Comparison of ENCODE assay signal across 1 cellular context in the genomic region with DNA sequence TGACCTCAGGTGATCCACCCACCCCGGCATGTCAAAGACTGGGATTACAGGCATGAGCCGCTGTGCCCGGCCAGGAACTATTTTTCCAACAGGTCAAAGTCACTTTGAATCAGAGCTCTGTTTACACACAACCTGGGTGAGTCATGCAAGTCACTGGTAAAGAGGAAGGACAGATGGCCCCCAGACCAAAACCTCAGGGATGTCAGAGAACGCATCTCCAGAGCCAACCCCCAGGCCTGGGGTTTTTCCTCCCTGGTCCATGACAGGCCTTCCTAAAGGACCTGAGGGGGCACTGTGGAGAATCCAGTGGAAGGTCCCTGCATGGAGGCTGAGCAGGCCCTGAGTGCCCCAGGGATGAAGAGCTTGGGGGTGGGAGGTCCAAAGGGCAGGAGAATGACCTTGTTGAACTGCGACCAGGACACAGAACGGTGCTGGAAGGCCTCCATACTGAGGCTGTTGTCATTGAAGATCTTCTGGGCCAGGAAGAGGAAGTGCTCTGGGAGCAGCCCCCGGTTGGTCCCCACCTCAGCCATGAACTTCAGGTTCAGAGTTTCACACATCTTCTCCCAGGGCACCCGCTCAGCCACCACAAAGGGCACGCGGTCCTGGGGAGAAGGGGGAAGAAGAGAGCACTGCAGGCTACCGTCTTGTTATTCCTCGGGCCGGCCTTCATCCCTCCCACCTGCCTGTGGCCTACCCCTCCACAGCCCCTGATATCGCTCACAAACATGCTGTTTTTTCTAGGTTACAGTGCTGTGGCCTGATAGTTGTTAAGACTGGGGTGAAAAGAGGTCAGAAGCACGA.
TF ChIP-seq lines count a peak whose summit lies in the region.

No MANE protein-coding gene starts in this region.

TF ChIP-seq in HepG2, 621 proteins besides CTCF, POLR2A, EP300 and RAD21 (continued from another document and continues in another):
- TF ChIP-seq, protein P1, sequence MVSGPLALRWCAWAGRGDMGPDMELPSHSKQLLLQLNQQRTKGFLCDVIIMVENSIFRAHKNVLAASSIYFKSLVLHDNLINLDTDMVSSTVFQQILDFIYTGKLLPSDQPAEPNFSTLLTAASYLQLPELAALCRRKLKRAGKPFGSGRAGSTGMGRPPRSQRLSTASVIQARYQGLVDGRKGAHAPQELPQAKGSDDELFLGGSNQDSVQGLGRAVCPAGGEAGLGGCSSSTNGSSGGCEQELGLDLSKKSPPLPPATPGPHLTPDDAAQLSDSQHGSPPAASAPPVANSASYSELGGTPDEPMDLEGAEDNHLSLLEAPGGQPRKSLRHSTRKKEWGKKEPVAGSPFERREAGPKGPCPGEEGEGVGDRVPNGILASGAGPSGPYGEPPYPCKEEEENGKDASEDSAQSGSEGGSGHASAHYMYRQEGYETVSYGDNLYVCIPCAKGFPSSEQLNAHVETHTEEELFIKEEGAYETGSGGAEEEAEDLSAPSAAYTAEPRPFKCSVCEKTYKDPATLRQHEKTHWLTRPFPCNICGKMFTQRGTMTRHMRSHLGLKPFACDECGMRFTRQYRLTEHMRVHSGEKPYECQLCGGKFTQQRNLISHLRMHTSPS (CRISPR knock-in tag; IDR thresholded peaks at IDR 0.05; ENCODE audit: low read depth): no peak
- TF ChIP-seq PHF21A (CRISPR knock-in tag; IDR thresholded peaks at IDR 0.05): peak; percentile 100
- TF ChIP-seq ZNF547 (CRISPR knock-in tag; IDR thresholded peaks at IDR 0.05): peak; percentile 72; the same call in 1 of the 2 replicates
- TF ChIP-seq GABPB1 (CRISPR knock-in tag; IDR thresholded peaks at IDR 0.05): peak; percentile 79
- TF ChIP-seq ZFX (CRISPR knock-in tag; IDR thresholded peaks at IDR 0.05; ENCODE audit: low read depth): peak; percentile 92
- no peak for TF ChIP-seq AKAP8 (CRISPR knock-in tag; IDR thresholded peaks at IDR 0.05)
- TF ChIP-seq U2AF1 (optimal IDR thresholded peaks at IDR 0.05; ENCODE audit: low read depth, low read length): peak; percentile 40
- TF ChIP-seq IKZF4 (CRISPR knock-in tag; IDR thresholded peaks at IDR 0.05; ENCODE audit: borderline replicate concordance, low read depth, not compliant biosample characterization): no peak
- TF ChIP-seq, protein P2, sequence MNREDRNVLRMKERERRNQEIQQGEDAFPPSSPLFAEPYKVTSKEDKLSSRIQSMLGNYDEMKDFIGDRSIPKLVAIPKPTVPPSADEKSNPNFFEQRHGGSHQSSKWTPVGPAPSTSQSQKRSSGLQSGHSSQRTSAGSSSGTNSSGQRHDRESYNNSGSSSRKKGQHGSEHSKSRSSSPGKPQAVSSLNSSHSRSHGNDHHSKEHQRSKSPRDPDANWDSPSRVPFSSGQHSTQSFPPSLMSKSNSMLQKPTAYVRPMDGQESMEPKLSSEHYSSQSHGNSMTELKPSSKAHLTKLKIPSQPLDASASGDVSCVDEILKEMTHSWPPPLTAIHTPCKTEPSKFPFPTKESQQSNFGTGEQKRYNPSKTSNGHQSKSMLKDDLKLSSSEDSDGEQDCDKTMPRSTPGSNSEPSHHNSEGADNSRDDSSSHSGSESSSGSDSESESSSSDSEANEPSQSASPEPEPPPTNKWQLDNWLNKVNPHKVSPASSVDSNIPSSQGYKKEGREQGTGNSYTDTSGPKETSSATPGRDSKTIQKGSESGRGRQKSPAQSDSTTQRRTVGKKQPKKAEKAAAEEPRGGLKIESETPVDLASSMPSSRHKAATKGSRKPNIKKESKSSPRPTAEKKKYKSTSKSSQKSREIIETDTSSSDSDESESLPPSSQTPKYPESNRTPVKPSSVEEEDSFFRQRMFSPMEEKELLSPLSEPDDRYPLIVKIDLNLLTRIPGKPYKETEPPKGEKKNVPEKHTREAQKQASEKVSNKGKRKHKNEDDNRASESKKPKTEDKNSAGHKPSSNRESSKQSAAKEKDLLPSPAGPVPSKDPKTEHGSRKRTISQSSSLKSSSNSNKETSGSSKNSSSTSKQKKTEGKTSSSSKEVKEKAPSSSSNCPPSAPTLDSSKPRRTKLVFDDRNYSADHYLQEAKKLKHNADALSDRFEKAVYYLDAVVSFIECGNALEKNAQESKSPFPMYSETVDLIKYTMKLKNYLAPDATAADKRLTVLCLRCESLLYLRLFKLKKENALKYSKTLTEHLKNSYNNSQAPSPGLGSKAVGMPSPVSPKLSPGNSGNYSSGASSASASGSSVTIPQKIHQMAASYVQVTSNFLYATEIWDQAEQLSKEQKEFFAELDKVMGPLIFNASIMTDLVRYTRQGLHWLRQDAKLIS (CRISPR knock-in tag; IDR thresholded peaks at IDR 0.05): peak; percentile 57; the same call in 1 of the 2 replicates
- TF ChIP-seq, protein P3, sequence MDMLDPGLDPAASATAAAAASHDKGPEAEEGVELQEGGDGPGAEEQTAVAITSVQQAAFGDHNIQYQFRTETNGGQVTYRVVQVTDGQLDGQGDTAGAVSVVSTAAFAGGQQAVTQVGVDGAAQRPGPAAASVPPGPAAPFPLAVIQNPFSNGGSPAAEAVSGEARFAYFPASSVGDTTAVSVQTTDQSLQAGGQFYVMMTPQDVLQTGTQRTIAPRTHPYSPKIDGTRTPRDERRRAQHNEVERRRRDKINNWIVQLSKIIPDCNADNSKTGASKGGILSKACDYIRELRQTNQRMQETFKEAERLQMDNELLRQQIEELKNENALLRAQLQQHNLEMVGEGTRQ (IDR thresholded peaks at IDR 0.05; ENCODE audit: low read depth, low read length): no peak
- TF ChIP-seq, protein P3 (CRISPR knock-in tag; IDR thresholded peaks at IDR 0.05; ENCODE audit: borderline replicate concordance): peak; percentile 50; the same call in 1 of the 2 replicates
- peak; percentile 61 for TF ChIP-seq NKX3-1 (CRISPR knock-in tag; IDR thresholded peaks at IDR 0.05)
- TF ChIP-seq ZNF124 (CRISPR knock-in tag; IDR thresholded peaks at IDR 0.05): no peak
- TF ChIP-seq FOXO1 (CRISPR knock-in tag; IDR thresholded peaks at IDR 0.05): peak; percentile 33; the same call in 1 of the 2 replicates
- peak; percentile 24; the same call in 1 of the 2 replicates for TF ChIP-seq ZNF543 (CRISPR knock-in tag; IDR thresholded peaks at IDR 0.05)
- TF ChIP-seq, protein P4, sequence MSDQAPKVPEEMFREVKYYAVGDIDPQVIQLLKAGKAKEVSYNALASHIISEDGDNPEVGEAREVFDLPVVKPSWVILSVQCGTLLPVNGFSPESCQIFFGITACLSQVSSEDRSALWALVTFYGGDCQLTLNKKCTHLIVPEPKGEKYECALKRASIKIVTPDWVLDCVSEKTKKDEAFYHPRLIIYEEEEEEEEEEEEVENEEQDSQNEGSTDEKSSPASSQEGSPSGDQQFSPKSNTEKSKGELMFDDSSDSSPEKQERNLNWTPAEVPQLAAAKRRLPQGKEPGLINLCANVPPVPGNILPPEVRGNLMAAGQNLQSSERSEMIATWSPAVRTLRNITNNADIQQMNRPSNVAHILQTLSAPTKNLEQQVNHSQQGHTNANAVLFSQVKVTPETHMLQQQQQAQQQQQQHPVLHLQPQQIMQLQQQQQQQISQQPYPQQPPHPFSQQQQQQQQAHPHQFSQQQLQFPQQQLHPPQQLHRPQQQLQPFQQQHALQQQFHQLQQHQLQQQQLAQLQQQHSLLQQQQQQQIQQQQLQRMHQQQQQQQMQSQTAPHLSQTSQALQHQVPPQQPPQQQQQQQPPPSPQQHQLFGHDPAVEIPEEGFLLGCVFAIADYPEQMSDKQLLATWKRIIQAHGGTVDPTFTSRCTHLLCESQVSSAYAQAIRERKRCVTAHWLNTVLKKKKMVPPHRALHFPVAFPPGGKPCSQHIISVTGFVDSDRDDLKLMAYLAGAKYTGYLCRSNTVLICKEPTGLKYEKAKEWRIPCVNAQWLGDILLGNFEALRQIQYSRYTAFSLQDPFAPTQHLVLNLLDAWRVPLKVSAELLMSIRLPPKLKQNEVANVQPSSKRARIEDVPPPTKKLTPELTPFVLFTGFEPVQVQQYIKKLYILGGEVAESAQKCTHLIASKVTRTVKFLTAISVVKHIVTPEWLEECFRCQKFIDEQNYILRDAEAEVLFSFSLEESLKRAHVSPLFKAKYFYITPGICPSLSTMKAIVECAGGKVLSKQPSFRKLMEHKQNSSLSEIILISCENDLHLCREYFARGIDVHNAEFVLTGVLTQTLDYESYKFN (CRISPR knock-in tag; conservative IDR thresholded peaks at IDR 0.05): peak; percentile 97
- TF ChIP-seq ZNF441 (CRISPR knock-in tag; IDR thresholded peaks at IDR 0.05; ENCODE audit: borderline replicate concordance): peak; percentile 14; the same call in 1 of the 2 replicates
- TF ChIP-seq PITX1 (CRISPR knock-in tag; IDR thresholded peaks at IDR 0.05): peak; percentile 90
- TF ChIP-seq SMARCC2 (IDR thresholded peaks at IDR 0.05): peak; percentile 33; the same call in 1 of the 2 replicates
- peak; percentile 48 for TF ChIP-seq ZNF431 (CRISPR knock-in tag; IDR thresholded peaks at IDR 0.05; ENCODE audit: borderline replicate concordance, low read depth)
- peak; percentile 100 for TF ChIP-seq GFI1 (CRISPR knock-in tag; IDR thresholded peaks at IDR 0.05; ENCODE audit: borderline replicate concordance)
- TF ChIP-seq FOXA3 (CRISPR knock-in tag; IDR thresholded peaks at IDR 0.05): peak; percentile 92
- TF ChIP-seq RARA (CRISPR knock-in tag; IDR thresholded peaks at IDR 0.05): peak; percentile 78
- TF ChIP-seq FOXP1 (IDR thresholded peaks at IDR 0.05): peak; percentile 38
- peak; percentile 78 for TF ChIP-seq FOXP1 (CRISPR knock-in tag; IDR thresholded peaks at IDR 0.05)
- TF ChIP-seq YEATS4 (CRISPR knock-in tag; IDR thresholded peaks at IDR 0.05; ENCODE audit: borderline replicate concordance): 0 out of 2 replicates have a peak, but pooled peaks have one; percentile 34
- peak; percentile 39 for TF ChIP-seq CBX1 (IDR thresholded peaks at IDR 0.05; ENCODE audit: low read depth)
- peak; percentile 32; the same call in 1 of the 2 replicates for TF ChIP-seq ZFP1 (CRISPR knock-in tag; IDR thresholded peaks at IDR 0.05)
- TF ChIP-seq, protein P5, sequence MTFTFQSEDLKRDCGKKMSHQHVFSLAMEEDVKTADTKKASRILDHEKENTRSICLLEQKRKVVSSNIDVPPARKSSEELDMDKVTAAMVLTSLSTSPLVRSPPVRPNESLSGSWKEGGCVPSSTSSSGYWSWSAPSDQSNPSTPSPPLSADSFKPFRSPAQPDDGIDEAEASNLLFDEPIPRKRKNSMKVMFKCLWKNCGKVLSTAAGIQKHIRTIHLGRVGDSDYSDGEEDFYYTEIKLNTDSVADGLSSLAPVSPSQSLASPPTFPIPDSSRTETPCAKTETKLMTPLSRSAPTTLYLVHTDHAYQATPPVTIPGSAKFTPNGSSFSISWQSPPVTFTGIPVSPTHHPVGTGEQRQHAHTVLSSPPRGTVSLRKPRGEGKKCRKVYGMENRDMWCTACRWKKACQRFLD (CRISPR knock-in tag; IDR thresholded peaks at IDR 0.05; ENCODE audit: borderline replicate concordance): peak; percentile 31; the same call in 1 of the 2 replicates
- peak; percentile 85; the same call in 1 of the 2 replicates for TF ChIP-seq MEF2D (CRISPR knock-in tag; IDR thresholded peaks at IDR 0.05)
- TF ChIP-seq, protein P6, sequence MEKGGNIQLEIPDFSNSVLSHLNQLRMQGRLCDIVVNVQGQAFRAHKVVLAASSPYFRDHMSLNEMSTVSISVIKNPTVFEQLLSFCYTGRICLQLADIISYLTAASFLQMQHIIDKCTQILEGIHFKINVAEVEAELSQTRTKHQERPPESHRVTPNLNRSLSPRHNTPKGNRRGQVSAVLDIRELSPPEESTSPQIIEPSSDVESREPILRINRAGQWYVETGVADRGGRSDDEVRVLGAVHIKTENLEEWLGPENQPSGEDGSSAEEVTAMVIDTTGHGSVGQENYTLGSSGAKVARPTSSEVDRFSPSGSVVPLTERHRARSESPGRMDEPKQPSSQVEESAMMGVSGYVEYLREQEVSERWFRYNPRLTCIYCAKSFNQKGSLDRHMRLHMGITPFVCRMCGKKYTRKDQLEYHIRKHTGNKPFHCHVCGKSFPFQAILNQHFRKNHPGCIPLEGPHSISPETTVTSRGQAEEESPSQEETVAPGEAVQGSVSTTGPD (CRISPR knock-in tag; IDR thresholded peaks at IDR 0.05): peak; percentile 72
- peak; percentile 58; the same call in 1 of the 3 replicates for TF ChIP-seq MXI1 (IDR thresholded peaks at IDR 0.05; ENCODE audit: borderline replicate concordance, low read depth, low read length)
- TF ChIP-seq, protein P7, sequence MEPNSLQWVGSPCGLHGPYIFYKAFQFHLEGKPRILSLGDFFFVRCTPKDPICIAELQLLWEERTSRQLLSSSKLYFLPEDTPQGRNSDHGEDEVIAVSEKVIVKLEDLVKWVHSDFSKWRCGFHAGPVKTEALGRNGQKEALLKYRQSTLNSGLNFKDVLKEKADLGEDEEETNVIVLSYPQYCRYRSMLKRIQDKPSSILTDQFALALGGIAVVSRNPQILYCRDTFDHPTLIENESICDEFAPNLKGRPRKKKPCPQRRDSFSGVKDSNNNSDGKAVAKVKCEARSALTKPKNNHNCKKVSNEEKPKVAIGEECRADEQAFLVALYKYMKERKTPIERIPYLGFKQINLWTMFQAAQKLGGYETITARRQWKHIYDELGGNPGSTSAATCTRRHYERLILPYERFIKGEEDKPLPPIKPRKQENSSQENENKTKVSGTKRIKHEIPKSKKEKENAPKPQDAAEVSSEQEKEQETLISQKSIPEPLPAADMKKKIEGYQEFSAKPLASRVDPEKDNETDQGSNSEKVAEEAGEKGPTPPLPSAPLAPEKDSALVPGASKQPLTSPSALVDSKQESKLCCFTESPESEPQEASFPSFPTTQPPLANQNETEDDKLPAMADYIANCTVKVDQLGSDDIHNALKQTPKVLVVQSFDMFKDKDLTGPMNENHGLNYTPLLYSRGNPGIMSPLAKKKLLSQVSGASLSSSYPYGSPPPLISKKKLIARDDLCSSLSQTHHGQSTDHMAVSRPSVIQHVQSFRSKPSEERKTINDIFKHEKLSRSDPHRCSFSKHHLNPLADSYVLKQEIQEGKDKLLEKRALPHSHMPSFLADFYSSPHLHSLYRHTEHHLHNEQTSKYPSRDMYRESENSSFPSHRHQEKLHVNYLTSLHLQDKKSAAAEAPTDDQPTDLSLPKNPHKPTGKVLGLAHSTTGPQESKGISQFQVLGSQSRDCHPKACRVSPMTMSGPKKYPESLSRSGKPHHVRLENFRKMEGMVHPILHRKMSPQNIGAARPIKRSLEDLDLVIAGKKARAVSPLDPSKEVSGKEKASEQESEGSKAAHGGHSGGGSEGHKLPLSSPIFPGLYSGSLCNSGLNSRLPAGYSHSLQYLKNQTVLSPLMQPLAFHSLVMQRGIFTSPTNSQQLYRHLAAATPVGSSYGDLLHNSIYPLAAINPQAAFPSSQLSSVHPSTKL (CRISPR knock-in tag; IDR thresholded peaks at IDR 0.05): peak; percentile 69
- no peak for TF ChIP-seq ZNF749 (CRISPR knock-in tag; IDR thresholded peaks at IDR 0.05; ENCODE audit: borderline replicate concordance)
- no peak for TF ChIP-seq ZNF446 (CRISPR knock-in tag; IDR thresholded peaks at IDR 0.05)
- peak; percentile 83; the same call in 1 of the 2 replicates for TF ChIP-seq KLF12 (CRISPR knock-in tag; IDR thresholded peaks at IDR 0.05; ENCODE audit: borderline replicate concordance)
